8 cellular contexts compared by ENCODE assay signal in genomic region chr11:98153752-98154151, GRCh38.
"Had no signal": no experiment of that assay in that cellular context is flagged by ENCODE, and none has a peak within 500 bp of the region (broad histone marks: within the 10 kb centered on the region; RNA-seq: fewer than 3 reads in every experiment).

No MANE protein-coding gene starts in this region.

- H3K4me3 ChIP-seq: GM12878 had no signal

- ATAC-seq: GM12878 had no signal

- FAIRE-seq: G401.6, GM12878, GM12891, GM12892, GM18507, GM19239 had no signal

- DNase-seq: GDM1, GF-D8 had no signal
